20 cellular contexts compared by ENCODE assay signal in genomic region chr12:67890726-67891125, GRCh38.
"Had no signal": no experiment of that assay in that cellular context is flagged by ENCODE, and none has a peak within 500 bp of the region (broad histone marks: within the 10 kb centered on the region; RNA-seq: fewer than 3 reads in every experiment).

No MANE protein-coding gene starts in this region.

- H3K27ac ChIP-seq: ovary, sigmoid colon, spleen, stomach, thyroid gland, vagina had no signal

- H3K9me3 ChIP-seq: ovary, psoas muscle, sigmoid colon, spleen, stomach, thyroid gland, vagina had no signal

- H3K36me3 ChIP-seq: ovary, sigmoid colon, spleen, stomach, thyroid gland, vagina had no signal

- H3K27ac Mint-ChIP-seq: memory B cell had no signal

- H3K4me1 ChIP-seq: spleen, thyroid gland, vagina had no signal

- DNase-seq: dorsolateral prefrontal cortex; effector CD4-positive, alpha-beta T cell; hypothalamus; immature natural killer cell; naive thymus-derived CD8-positive, alpha-beta T cell; occipital lobe; ovary; posterior cingulate gyrus; psoas muscle; right cardiac atrium; sigmoid colon; spleen; stimulated activated naive CD4-positive, alpha-beta T cell treated with Interleukin-2 at 50 U/mL for 16 hours; stomach; thyroid gland; trophoblast cell had no signal

- H3K9me3 Mint-ChIP-seq: immature natural killer cell, memory B cell had no signal

- ATAC-seq: left lobe of liver; naive thymus-derived CD8-positive, alpha-beta T cell; psoas muscle; right cardiac atrium had no signal

- H3K4me3 Mint-ChIP-seq: memory B cell had no signal

- H3K4me3 ChIP-seq: dorsolateral prefrontal cortex, lung, ovary, psoas muscle, sigmoid colon, spleen, stomach, thyroid gland, vagina had no signal
